In the genomic region with DNA sequence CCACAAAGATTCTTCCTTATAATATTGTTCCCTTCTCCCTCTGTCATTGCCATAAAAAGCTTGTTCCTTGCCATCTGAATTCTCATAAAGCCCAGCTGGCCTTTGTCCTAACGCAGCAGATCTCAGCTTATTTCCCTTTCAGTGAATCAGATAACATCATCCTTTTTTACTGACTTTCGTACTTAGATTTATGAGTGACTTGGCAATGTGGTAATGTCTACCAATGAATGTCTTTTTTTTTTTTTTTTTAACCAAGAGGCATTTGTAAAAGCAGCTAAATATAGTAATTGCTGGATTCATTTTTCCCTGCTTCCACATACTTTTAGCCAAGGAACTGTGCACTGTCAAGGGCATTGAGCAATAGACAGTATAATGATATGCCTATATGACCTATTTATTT, we compare ENCODE assay signal across 18 cellular contexts.
DNase-seq lines count a peak whose midpoint lies in the region; ATAC-seq and TF ChIP-seq lines count a peak whose summit lies in the region.
"Had no signal": no experiment of that assay in that cellular context is flagged by ENCODE, and none has a peak within 500 bp of the region (broad histone marks: within the 10 kb centered on the region; RNA-seq: fewer than 3 reads in every experiment).

No MANE protein-coding gene starts in this region.

- H3K79me2 ChIP-seq in PC-3 (ENCODE audit: low read length) (no peaks in the 10 kb centered on the region), osteoblast (ENCODE audit: insufficient read depth, low read length) (no peaks in the 10 kb centered on the region)
- H3K79me2 ChIP-seq: parathyroid adenoma had no signal

- no peaks in the 10 kb centered on the region; the same call in 1 of the 2 replicates for H3K4me1 ChIP-seq in PC-3 (ENCODE audit: insufficient read depth, low read length)
- peaks cover 21% of the 10 kb centered on the region for H3K4me1 ChIP-seq in osteoblast (ENCODE audit: insufficient read depth, low read length)
- H3K4me1 ChIP-seq: parathyroid adenoma had no signal

- no peaks in the 10 kb centered on the region for H3K9me3 Mint-ChIP-seq in activated CD4-positive, alpha-beta T cell treated with anti-CD3 and anti-CD28 coated beads, Interleukin-2, amount 10 ng/mL, durations not matched to agents 24 days and 14 days
- no peaks in the 10 kb centered on the region for H3K9me3 Mint-ChIP-seq in activated T-helper 17 cell treated with anti-CD3 and anti-CD28 coated beads, Interleukin-2, amount 50 U/mL, for 72 hours
- H3K9me3 Mint-ChIP-seq: activated naive CD4-positive, alpha-beta T cell treated with anti-CD3 and anti-CD28 coated beads, Interleukin-2, amount 50 U/mL, for 72 hours; dendritic cell treated with granulocyte-macrophage colony-stimulating factor and Interleukin-4, amounts not matched to agents 40 ng/mL and 50 ng/mL, for 4 days had no signal

- POLR2A ChIA-PET in PC-3 (lab: Charles Lee; ENCODE audit: unreplicated experiment) = interaction anchor here (0.6 kb wide), 1 partner anchor 63 kb away, joined by 10 read pairs; no protein-coding TSS in a partner anchor

- H3K9me2 ChIP-seq in PC-3 (replicated peaks; ENCODE audit: low read length) = no peaks in the 10 kb centered on the region

- H3K36me3 Mint-ChIP-seq in activated CD4-positive, alpha-beta T cell treated with anti-CD3 and anti-CD28 coated beads, Interleukin-2, amount 10 ng/mL, durations not matched to agents 24 days and 14 days (ENCODE audit: low read depth) = no peaks in the 10 kb centered on the region
- no peaks in the 10 kb centered on the region for H3K36me3 Mint-ChIP-seq in activated T-helper 17 cell treated with anti-CD3 and anti-CD28 coated beads, Interleukin-2, amount 50 U/mL, for 72 hours (ENCODE audit: low read depth)
- H3K36me3 Mint-ChIP-seq: activated naive CD4-positive, alpha-beta T cell treated with anti-CD3 and anti-CD28 coated beads, Interleukin-2, amount 50 U/mL, for 72 hours had no signal

- H3K4me1 Mint-ChIP-seq in activated CD4-positive, alpha-beta T cell treated with anti-CD3 and anti-CD28 coated beads, Interleukin-2, amount 10 ng/mL, durations not matched to agents 24 days and 14 days = no peaks in the 10 kb centered on the region
- H3K4me1 Mint-ChIP-seq in activated T-helper 17 cell treated with anti-CD3 and anti-CD28 coated beads, Interleukin-2, amount 50 U/mL, for 72 hours = no peaks in the 10 kb centered on the region

- no peaks in the 10 kb centered on the region for H3F3A ChIP-seq in PC-3 (ENCODE audit: low read length, unreplicated experiment)

- no peaks in the 10 kb centered on the region for H3K27me3 Mint-ChIP-seq in activated CD4-positive, alpha-beta T cell treated with anti-CD3 and anti-CD28 coated beads, Interleukin-2, amount 10 ng/mL, durations not matched to agents 24 days and 14 days
- H3K27me3 Mint-ChIP-seq in activated T-helper 17 cell treated with anti-CD3 and anti-CD28 coated beads, Interleukin-2, amount 50 U/mL, for 72 hours = no peaks in the 10 kb centered on the region
- H3K27me3 Mint-ChIP-seq: dendritic cell treated with granulocyte-macrophage colony-stimulating factor and Interleukin-4, amounts not matched to agents 40 ng/mL and 50 ng/mL, for 4 days had no signal

- CTCF ChIA-PET in PC-3 (lab: Charles Lee) = interaction anchor here (0.6 kb wide), 1 partner anchor 130 kb away, joined by 3 read pairs; no protein-coding TSS in a partner anchor

- no peak overlapping the region for H3K4me3 ChIP-seq in PC-3 (ENCODE audit: low read length)
- no peak overlapping the region for H3K4me3 ChIP-seq in osteoblast (ENCODE audit: insufficient read depth, low read length)

- intact Hi-C loops in PC-3 (cut with micrococcal nuclease) = no loop called here
- intact Hi-C loops in activated CD4-positive, alpha-beta T cell treated with anti-CD3 and anti-CD28 coated beads, Interleukin-2, amount 10 ng/mL, durations not matched to agents 24 days and 14 days (cut with micrococcal nuclease) = no loop called here

- H3K9me3 ChIP-seq in PC-3 (ENCODE audit: low read length) = no peaks in the 10 kb centered on the region
- H3K9me3 ChIP-seq in osteoblast (ENCODE audit: low read depth, low read length) = no peaks in the 10 kb centered on the region

- BruUV-seq in PC-3 (replicated peaks; lab: Mats Ljungman, UMichigan) = no TSS peak

- H3K4me3 Mint-ChIP-seq in activated CD4-positive, alpha-beta T cell treated with anti-CD3 and anti-CD28 coated beads, Interleukin-2, amount 10 ng/mL, durations not matched to agents 24 days and 14 days = no peak overlapping the region
- no peak overlapping the region for H3K4me3 Mint-ChIP-seq in activated T-helper 17 cell treated with anti-CD3 and anti-CD28 coated beads, Interleukin-2, amount 50 U/mL, for 72 hours
- H3K4me3 Mint-ChIP-seq: dendritic cell treated with granulocyte-macrophage colony-stimulating factor and Interleukin-4, amounts not matched to agents 40 ng/mL and 50 ng/mL, for 4 days had no signal

- H3K27ac ChIP-seq in PC-3 (ENCODE audit: low read length) (no peak overlapping the region), osteoblast (ENCODE audit: low read depth, low read length) (peak overlapping the region; percentile 74)
- H3K27ac ChIP-seq: C4-2B, parathyroid adenoma, RWPE1 had no signal

- TF ChIP-seq CTCF in PC-3 (conservative IDR thresholded peaks at IDR 0.05; ENCODE audit: low read depth, low read length) (no peak), osteoblast (IDR thresholded peaks at IDR 0.05; ENCODE audit: extremely low read depth, low read depth, low read length) (no peak)

- no peaks in the 10 kb centered on the region for H3K36me3 ChIP-seq in PC-3 (ENCODE audit: low read depth, low read length)
- no peaks in the 10 kb centered on the region for H3K36me3 ChIP-seq in osteoblast (ENCODE audit: insufficient read depth, low read length)

- H3K9ac ChIP-seq in PC-3 (ENCODE audit: low read length) = no peak overlapping the region
- H3K9ac ChIP-seq: parathyroid adenoma had no signal

- H3K4me2 ChIP-seq in PC-3 (ENCODE audit: low read length) (no peak overlapping the region), osteoblast (ENCODE audit: insufficient read depth, low read length) (peak overlapping the region; percentile 13)

- no peak overlapping the region for H3K27ac Mint-ChIP-seq in activated CD4-positive, alpha-beta T cell treated with anti-CD3 and anti-CD28 coated beads, Interleukin-2, amount 10 ng/mL, durations not matched to agents 24 days and 14 days
- no peak overlapping the region for H3K27ac Mint-ChIP-seq in activated T-helper 17 cell treated with anti-CD3 and anti-CD28 coated beads, Interleukin-2, amount 50 U/mL, for 72 hours
- H3K27ac Mint-ChIP-seq: activated naive CD4-positive, alpha-beta T cell treated with anti-CD3 and anti-CD28 coated beads, Interleukin-2, amount 50 U/mL, for 72 hours had no signal

- H2AFZ ChIP-seq in PC-3 (ENCODE audit: low read length) = no peak overlapping the region
- no peak overlapping the region for H2AFZ ChIP-seq in osteoblast (ENCODE audit: low read length)
- H2AFZ ChIP-seq: parathyroid adenoma had no signal

- DNase-seq in EL (peak; percentile 53), PC-3 (peak; percentile 26), fibroblast of peridontal ligament (ENCODE audit: extremely low read depth) (peak; percentile 87), osteoblast (ENCODE audit: insufficient read length, low spot score, missing footprints) (peak; percentile 90), putamen (ENCODE audit: low spot score) (no peak), NCI-H187 (lab: John Stamatoyannopoulos, UW) (no peak)
- no peak for DNase-seq in activated CD4-positive, alpha-beta T cell treated with anti-CD3 and anti-CD28 coated beads, Interleukin-2, amount 10 ng/mL, durations not matched to agents 24 days and 14 days
- DNase-seq: GDM1; NCI-H1092 treated with DMSO at 0.1 percent for 48 hours; NCI-H524 treated with DMSO at 0.1 percent for 48 hours; stimulated activated CD4-positive, alpha-beta T cell treated with anti-CD3 and anti-CD28 coated beads, Interleukin-4, amount 100 ng/mL, for 1 hour; stimulated activated naive CD4-positive, alpha-beta T cell treated with Interleukin-2 at 50 U/mL for 16 hours had no signal

- H3K27me3 ChIP-seq in PC-3 (ENCODE audit: low read length) (no peaks in the 10 kb centered on the region), osteoblast (ENCODE audit: insufficient read depth, low read length) (no peaks in the 10 kb centered on the region)

- peak; percentile 40 for ATAC-seq in PC-3
- ATAC-seq in activated T-helper 17 cell treated with anti-CD3 and anti-CD28 coated beads, Interleukin-2, amount 50 U/mL, for 72 hours (replicated peaks) = no peak
- ATAC-seq: activated naive CD4-positive, alpha-beta T cell treated with anti-CD3 and anti-CD28 coated beads, Interleukin-2, amount 50 U/mL, for 72 hours had no signal

- H4K20me1 ChIP-seq in PC-3 (ENCODE audit: low read length) (no peaks in the 10 kb centered on the region), osteoblast (ENCODE audit: insufficient read depth, low read length) (no peaks in the 10 kb centered on the region)

Comparison
In these comparisons a context has a peak if more than half of its experiments do, and no peak if none do; other contexts are left out.
1. DNase-seq: peak in EL (single experiment), PC-3 (single experiment), fibroblast of peridontal ligament (single experiment) and osteoblast (single experiment); none in activated CD4-positive, alpha-beta T cell treated with anti-CD3 and anti-CD28 coated beads, Interleukin-2, amount 10 ng/mL, durations not matched to agents 24 days and 14 days (single experiment), putamen (single experiment) and NCI-H187 (0 of 2).